ENCODE assay signal across 23 cellular contexts in the genomic region with DNA sequence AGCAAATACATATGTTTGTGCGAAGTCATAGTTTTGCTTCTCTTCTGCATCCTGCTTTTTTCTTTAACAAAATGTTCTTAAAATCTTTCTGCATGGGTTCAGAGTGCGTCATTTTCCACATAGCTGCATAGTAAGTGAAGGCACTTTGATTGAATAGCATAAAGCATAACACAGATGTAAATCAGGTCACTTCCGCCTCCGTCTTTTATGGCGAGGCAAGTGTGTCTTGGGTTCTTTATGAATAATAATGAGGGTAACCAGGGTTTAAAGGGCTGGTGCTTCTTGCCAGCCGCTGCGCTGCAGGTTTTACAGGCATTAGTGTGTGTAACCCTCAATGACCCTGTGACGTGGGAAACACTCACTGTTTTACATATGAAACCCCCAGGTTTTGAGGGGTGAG.
DNase-seq lines count a peak whose midpoint lies in the region; ATAC-seq and TF ChIP-seq lines count a peak whose summit lies in the region.
"Had no signal": no experiment of that assay in that cellular context is flagged by ENCODE, and none has a peak within 500 bp of the region (broad histone marks: within the 10 kb centered on the region; RNA-seq: fewer than 3 reads in every experiment).

No MANE protein-coding gene starts in this region.

- TF ChIP-seq RAD21 in neural cell (conservative IDR thresholded peaks at IDR 0.05), result no peak

- H3K79me2 ChIP-seq in GM23338 (replicated peaks; ENCODE audit: insufficient read depth), result no peaks in the 10 kb centered on the region
- no peaks in the 10 kb centered on the region for H3K79me2 ChIP-seq in neural cell (replicated peaks; ENCODE audit: insufficient read depth, low read length)
- H3K79me2 ChIP-seq in trophoblast cell (ENCODE audit: control insufficient read depth, insufficient read depth, low read length, poor library complexity), result no peaks in the 10 kb centered on the region
- no peaks in the 10 kb centered on the region for H3K79me2 ChIP-seq in osteoblast (ENCODE audit: insufficient read depth, low read length)

- WGBS in trophoblast cell (ENCODE audit: extremely low coverage, insufficient coverage, insufficient read length), result no CpG with 5 or more reads among the region's 8 CpGs

- no peak overlapping the region for H3K4ac ChIP-seq in trophoblast cell (ENCODE audit: low read depth, low read length)

- CTCF ChIA-PET in A673 (lab: Charles Lee), result no interaction called here

- no peaks in the 10 kb centered on the region for H3K27me3 Mint-ChIP-seq in GM23338 (ENCODE audit: insufficient read depth, low read depth, poor library complexity)
- H3K27me3 Mint-ChIP-seq: CD4-positive, alpha-beta T cell; CD8-positive, alpha-beta memory T cell had no signal

- H3K27me3 ChIP-seq in A673 (replicated peaks; ENCODE audit: insufficient read depth, low read depth, low read length, poor library complexity), result no peaks in the 10 kb centered on the region
- H3K27me3 ChIP-seq in GM23338 (ENCODE audit: insufficient read depth), result no peaks in the 10 kb centered on the region
- H3K27me3 ChIP-seq in neural cell (ENCODE audit: insufficient read depth, low read depth, low read length), result no peaks in the 10 kb centered on the region
- no peaks in the 10 kb centered on the region for H3K27me3 ChIP-seq in trophoblast cell (ENCODE audit: insufficient read depth, low read length)
- no peaks in the 10 kb centered on the region for H3K27me3 ChIP-seq in osteoblast (ENCODE audit: insufficient read depth, low read length)
- H3K27me3 ChIP-seq: BE2C had no signal

- no peak overlapping the region for H2AK5ac ChIP-seq in trophoblast cell (ENCODE audit: low read length)

- no peak for TF ChIP-seq EP300 in neural cell (conservative IDR thresholded peaks at IDR 0.05; ENCODE audit: poor library complexity, severe bottlenecking)

- H3K9me2 ChIP-seq in GM23338 (ENCODE audit: insufficient read depth) (0 out of 2 replicates have a peak, but pooled peaks cover 3% of the 10 kb centered on the region), neural cell (ENCODE audit: insufficient read depth, low read length) (no peaks in the 10 kb centered on the region)

- no peak for ATAC-seq in GM23338
- ATAC-seq in HG03521 (IDR thresholded peaks at IDR 0.05; ENCODE audit: unreplicated experiment), result no peak
- ATAC-seq: GM12878 had no signal

- no peak overlapping the region for H4K8ac ChIP-seq in trophoblast cell (ENCODE audit: low read depth, low read length)

- POLR2A ChIA-PET in A673 (lab: Charles Lee; ENCODE audit: low non-redundant PET), result interaction anchor here (0.6 kb wide), 1 partner anchor 1516 kb away, joined by 4 read pairs; no protein-coding TSS in a partner anchor

- H3F3A ChIP-seq in GM23338 (replicated peaks; ENCODE audit: low read depth) (no peaks in the 10 kb centered on the region), neural cell (ENCODE audit: insufficient read depth, low read length, poor library complexity, severe bottlenecking) (no peaks in the 10 kb centered on the region)

- no peaks in the 10 kb centered on the region for H3K9me3 Mint-ChIP-seq in GM23338
- H3K9me3 Mint-ChIP-seq: CD4-positive, alpha-beta T cell had no signal

- no peak overlapping the region for H3K23ac ChIP-seq in trophoblast cell (ENCODE audit: low read length)

- H3K4me3 ChIP-seq in A673 (ENCODE audit: low read depth, low read length, poor library complexity, severe bottlenecking) (no peak overlapping the region), GM23338 (no peak overlapping the region), neural cell (ENCODE audit: low read length) (no peak overlapping the region), trophoblast cell (ENCODE audit: low read depth, low read length) (no peak overlapping the region), osteoblast (ENCODE audit: insufficient read depth, low read length) (no peak overlapping the region)
- H3K4me3 ChIP-seq: GM12878, GM23248, HAP-1 had no signal

- H3K9ac ChIP-seq in neural cell (ENCODE audit: low read length) (peak overlapping the region; percentile 29), trophoblast cell (ENCODE audit: low read length) (no peak overlapping the region)
- H3K9ac ChIP-seq: GM23248 had no signal

- peak; percentile 50 for DNase-seq in A673 (ENCODE audit: low spot score)
- no peak for DNase-seq in GM23338 (ENCODE audit: low spot score)
- DNase-seq in NCI-H526 treated with DMSO at 0.1 percent for 48 hours (lab: John Stamatoyannopoulos, UW), result peak; percentile 21
- no peak for DNase-seq in trophoblast cell
- DNase-seq in osteoblast (ENCODE audit: insufficient read length, low spot score, missing footprints), result no peak
- DNase-seq in T-helper 9 cell, result no peak
- DNase-seq: ACHN; AML-193; BE2C; CD4-positive, alpha-beta T cell; CD8-positive, alpha-beta memory T cell; DMS 273 treated with DMSO at 0.1 percent for 48 hours; DMS79; EL; GDM1; GM23248; HFFc6 had no signal

- BruUV-seq in A673 (replicated peaks; lab: Mats Ljungman, UMichigan), result no TSS peak

- intact Hi-C loops in A673 (cut with micrococcal nuclease; ENCODE audit: unreplicated experiment), result no loop called here

- H3K4me2 ChIP-seq in GM23338 (peak overlapping the region; percentile 43; the same call in 1 of the 2 replicates), neural cell (ENCODE audit: low read length) (no peak overlapping the region), trophoblast cell (ENCODE audit: low read length) (no peak overlapping the region), osteoblast (ENCODE audit: insufficient read depth, low read length) (no peak overlapping the region)

- TF ChIP-seq CTCF in A673 (conservative IDR thresholded peaks at IDR 0.05; ENCODE audit: low read depth, low read length), result no peak
- TF ChIP-seq CTCF in GM23338 (conservative IDR thresholded peaks at IDR 0.05; ENCODE audit: low read depth in 2 of 2), result no peak
- no peak for TF ChIP-seq CTCF in neural cell (IDR thresholded peaks at IDR 0.05; ENCODE audit: poor library complexity, severe bottlenecking)
- TF ChIP-seq CTCF in osteoblast (IDR thresholded peaks at IDR 0.05; ENCODE audit: extremely low read depth, low read depth, low read length), result no peak

- H3K4me1 ChIP-seq in A673 (ENCODE audit: insufficient read depth, low read length, poor library complexity, severe bottlenecking) (peaks cover 12% of the 10 kb centered on the region), GM23338 (ENCODE audit: insufficient read depth) (peaks cover 8% of the 10 kb centered on the region), trophoblast cell (ENCODE audit: control insufficient read depth in 1 of 2, insufficient read depth in 2 of 2, low read length in 2 of 2) (no peaks in the 10 kb centered on the region), osteoblast (ENCODE audit: insufficient read depth, low read length) (no peaks in the 10 kb centered on the region)
- H3K4me1 ChIP-seq: BE2C, HAP-1 had no signal

- H3K18ac ChIP-seq in trophoblast cell (ENCODE audit: low read length), result no peak overlapping the region

- H3K9me3 ChIP-seq in A673 (ENCODE audit: low read depth, low read length, poor library complexity, severe bottlenecking) (no peaks in the 10 kb centered on the region), neural cell (ENCODE audit: low read length) (no peaks in the 10 kb centered on the region), trophoblast cell (ENCODE audit: insufficient read depth, low read depth, low read length) (no peaks in the 10 kb centered on the region), osteoblast (ENCODE audit: low read depth, low read length) (no peaks in the 10 kb centered on the region)
- H3K9me3 ChIP-seq: BE2C, HAP-1 had no signal

- no peaks in the 10 kb centered on the region for H3K36me3 Mint-ChIP-seq in GM23338 (ENCODE audit: low read depth)
- H3K36me3 Mint-ChIP-seq: CD14-positive monocyte; CD8-positive, alpha-beta memory T cell had no signal

- no peak overlapping the region for H3K14ac ChIP-seq in trophoblast cell (ENCODE audit: low read length)

- H3K27ac Mint-ChIP-seq in GM23338, result no peak overlapping the region
- H3K27ac Mint-ChIP-seq: CD14-positive monocyte; CD4-positive, alpha-beta T cell; CD8-positive, alpha-beta memory T cell; HFFc6 had no signal

- H4K20me1 ChIP-seq in GM23338 (replicated peaks; ENCODE audit: insufficient read depth) (no peaks in the 10 kb centered on the region), neural cell (ENCODE audit: insufficient read depth) (no peaks in the 10 kb centered on the region), osteoblast (ENCODE audit: insufficient read depth, low read length) (no peaks in the 10 kb centered on the region)

- H2BK5ac ChIP-seq in trophoblast cell (ENCODE audit: low read depth, low read length, poor library complexity), result no peak overlapping the region

- H2BK120ac ChIP-seq in trophoblast cell (ENCODE audit: insufficient read depth, low read length, poor library complexity), result no peak overlapping the region

- no peak overlapping the region for H3K4me3 Mint-ChIP-seq in GM23338
- H3K4me3 Mint-ChIP-seq: CD14-positive monocyte; CD4-positive, alpha-beta T cell; CD8-positive, alpha-beta memory T cell; HFFc6 had no signal

- H4K12ac ChIP-seq in trophoblast cell (ENCODE audit: low read depth, low read length), result no peak overlapping the region

- H2BK12ac ChIP-seq in trophoblast cell (ENCODE audit: low read length), result no peak overlapping the region

- H3K4me1 Mint-ChIP-seq in GM23338, result peaks cover 10% of the 10 kb centered on the region; the same call in 2 of the 3 replicates
- H3K4me1 Mint-ChIP-seq: CD14-positive monocyte; CD8-positive, alpha-beta memory T cell had no signal

- H2AFZ ChIP-seq in GM23338 (peak overlapping the region; percentile 69; the same call in 1 of the 2 replicates), neural cell (ENCODE audit: low read depth, low read length) (no peak overlapping the region), trophoblast cell (ENCODE audit: insufficient read depth, low read length, poor library complexity) (no peak overlapping the region), osteoblast (ENCODE audit: low read length) (no peak overlapping the region)
- H2AFZ ChIP-seq: GM23248 had no signal

- H3K36me3 ChIP-seq in A673 (ENCODE audit: insufficient read depth, low read length, poor library complexity, severe bottlenecking), result no peaks in the 10 kb centered on the region
- no peaks in the 10 kb centered on the region for H3K36me3 ChIP-seq in GM23338 (ENCODE audit: insufficient read depth)
- peaks cover 23% of the 10 kb centered on the region for H3K36me3 ChIP-seq in neural cell (ENCODE audit: insufficient read depth, low read length)
- H3K36me3 ChIP-seq in trophoblast cell (ENCODE audit: control insufficient read depth in 1 of 2, insufficient read depth in 2 of 2, low read length in 2 of 2), result no peaks in the 10 kb centered on the region
- H3K36me3 ChIP-seq in osteoblast (ENCODE audit: insufficient read depth, low read length), result no peaks in the 10 kb centered on the region
- H3K36me3 ChIP-seq: HAP-1 had no signal

- no peak overlapping the region for H4K91ac ChIP-seq in trophoblast cell (ENCODE audit: low read depth, low read length)

- no peak overlapping the region for H3K27ac ChIP-seq in A673 (ENCODE audit: low read depth, low read length, poor library complexity, severe bottlenecking)
- no peak overlapping the region for H3K27ac ChIP-seq in GM23338 (ENCODE audit: low read depth)
- peak overlapping the region; percentile 64 for H3K27ac ChIP-seq in neural cell (ENCODE audit: low read length)
- no peak overlapping the region for H3K27ac ChIP-seq in trophoblast cell (ENCODE audit: low read depth, low read length)
- H3K27ac ChIP-seq in osteoblast (ENCODE audit: low read depth, low read length), result no peak overlapping the region
- H3K27ac ChIP-seq: 22Rv1, GM23248 had no signal

- H3K79me1 ChIP-seq in trophoblast cell (ENCODE audit: low read length), result no peaks in the 10 kb centered on the region

Comparison
In these comparisons a context has a peak if more than half of its experiments do, and no peak if none do; other contexts are left out.
1. DNase-seq: peak in A673 (single experiment) and NCI-H526 treated with DMSO at 0.1 percent for 48 hours (single experiment); none in GM23338 (single experiment), trophoblast cell (0 of 2), osteoblast (single experiment) and T-helper 9 cell (single experiment).